28 cellular contexts compared by ENCODE assay signal in the genomic region with DNA sequence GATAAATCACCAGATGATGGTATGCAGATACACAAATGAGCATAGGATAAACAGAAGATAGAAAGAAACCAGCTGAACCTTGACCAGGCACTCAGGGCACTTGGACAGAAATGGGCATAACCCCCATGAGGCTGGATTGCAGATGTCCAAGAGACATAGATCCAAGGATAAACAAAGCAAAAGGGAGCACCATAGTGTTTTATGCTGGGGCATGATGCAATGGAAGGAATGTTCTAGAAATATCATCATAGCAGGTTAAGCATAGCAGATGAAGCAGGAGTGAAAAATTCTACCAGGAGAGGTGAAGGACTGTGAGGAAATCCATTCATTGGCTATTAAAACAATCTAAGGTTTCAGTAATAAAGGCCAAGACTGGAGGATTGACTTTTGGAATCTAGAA.
DNase-seq lines count a peak whose midpoint lies in the region; TF ChIP-seq lines count a peak whose summit lies in the region.
"Had no signal": no experiment of that assay in that cellular context is flagged by ENCODE, and none has a peak within 500 bp of the region (broad histone marks: within the 10 kb centered on the region; RNA-seq: fewer than 3 reads in every experiment).

No MANE protein-coding gene starts in this region.

- no peak overlapping the region for H2BK20ac ChIP-seq in H9 (ENCODE audit: low read depth, low read length, poor library complexity, severe bottlenecking)

- no peaks in the 10 kb centered on the region for H3K4me1 Mint-ChIP-seq in H9

- no peak overlapping the region for H4K5ac ChIP-seq in H9 (ENCODE audit: insufficient read length, low read depth, low read length)

- H3K9ac ChIP-seq in H9 (ENCODE audit: extremely low read depth, insufficient read length, low read length) = no peak overlapping the region

- no peak overlapping the region for H2AK5ac ChIP-seq in H9 (ENCODE audit: insufficient read length, low read length)

- no peak overlapping the region for H3K18ac ChIP-seq in H9 (ENCODE audit: insufficient read length, low read depth, low read length)

- H3K9me3 ChIP-seq in muscle layer of duodenum (ENCODE audit: control insufficient read depth in 1 of 2, low read length in 2 of 2) = no peaks in the 10 kb centered on the region
- no peaks in the 10 kb centered on the region for H3K9me3 ChIP-seq in H9 (ENCODE audit: control insufficient read depth, low read depth, low read length)
- H3K9me3 ChIP-seq: left lung, suprapubic skin, upper lobe of right lung had no signal

- H3K9me3 Mint-ChIP-seq in H9 = no peaks in the 10 kb centered on the region
- H3K9me3 Mint-ChIP-seq: activated CD8-positive, alpha-beta T cell treated with anti-CD3 and anti-CD28 coated beads for 36 hours; CD14-positive monocyte; IgD-negative memory B cell; naive B cell; T-helper 1 cell treated with Interleukin-12 subunit alpha and Interleukin-12 subunit beta and Interleukin-4 antibody, amounts not matched to agents 30 μg/mL and 1 μg/mL, for 36 hours had no signal

- no peak overlapping the region for H3K23ac ChIP-seq in H9 (ENCODE audit: insufficient read length, low read depth, low read length)

- no peak overlapping the region for H3K4me3 Mint-ChIP-seq in H9
- H3K4me3 Mint-ChIP-seq: activated CD4-positive, alpha-beta T cell treated with anti-CD3 and anti-CD28 coated beads for 36 hours; activated CD8-positive, alpha-beta T cell treated with anti-CD3 and anti-CD28 coated beads for 36 hours; CD14-positive monocyte; IgD-negative memory B cell; naive B cell; T-helper 1 cell treated with Interleukin-12 subunit alpha and Interleukin-12 subunit beta and Interleukin-4 antibody, amounts not matched to agents 30 μg/mL and 1 μg/mL, for 36 hours had no signal

- no peak overlapping the region for H3K4me2 ChIP-seq in H9 (ENCODE audit: insufficient read depth, insufficient read length, low read length)

- H3K14ac ChIP-seq in H9 (ENCODE audit: insufficient read depth, low read length) = no peak overlapping the region

- H2AFZ ChIP-seq in ACC112 (ENCODE audit: low read length, unreplicated experiment) (peak overlapping the region; percentile 29), H9 (ENCODE audit: low read length) (no peak overlapping the region)

- no peaks in the 10 kb centered on the region for H3K79me1 ChIP-seq in H9 (ENCODE audit: insufficient read depth, low read depth, low read length, poor library complexity, severe bottlenecking)

- H2BK15ac ChIP-seq in H9 (ENCODE audit: low read depth, low read length) = no peak overlapping the region

- no peak for TF ChIP-seq CTCF in H9 (conservative IDR thresholded peaks at IDR 0.05)

- no peaks in the 10 kb centered on the region for H3K27me3 Mint-ChIP-seq in H9 (ENCODE audit: low read depth)
- H3K27me3 Mint-ChIP-seq: activated CD4-positive, alpha-beta T cell treated with anti-CD3 and anti-CD28 coated beads for 36 hours; IgD-negative memory B cell had no signal

- no peak overlapping the region for H4K91ac ChIP-seq in H9 (ENCODE audit: insufficient read length, low read depth, low read length)

- H3K79me2 ChIP-seq in ACC112 (ENCODE audit: control insufficient read depth, insufficient read depth, low read length, unreplicated experiment) (no peaks in the 10 kb centered on the region), H9 (ENCODE audit: insufficient read depth, low read length) (no peaks in the 10 kb centered on the region)

- H3K36me3 ChIP-seq in ACC112 (ENCODE audit: insufficient read depth, low read length) = no peaks in the 10 kb centered on the region
- H3K36me3 ChIP-seq in muscle layer of duodenum (ENCODE audit: control insufficient read depth in 1 of 2, insufficient read depth in 2 of 2, low read length in 2 of 2) = no peaks in the 10 kb centered on the region
- no peaks in the 10 kb centered on the region for H3K36me3 ChIP-seq in H7 (replicated peaks; ENCODE audit: control insufficient read depth, insufficient read depth, low read length)
- H3K36me3 ChIP-seq: brain microvascular endothelial cell, left lung, suprapubic skin, upper lobe of right lung had no signal

- no peak overlapping the region for H3T11ph ChIP-seq in H9 (ENCODE audit: low read length)

- H3K27ac ChIP-seq in ACC112 (ENCODE audit: low read depth, low read length) = no peak overlapping the region
- H3K27ac ChIP-seq in epithelial cell of prostate = peak overlapping the region; percentile 60
- peak overlapping the region; percentile 6 for H3K27ac ChIP-seq in muscle layer of duodenum (ENCODE audit: low read length)
- no peak overlapping the region for H3K27ac ChIP-seq in H9 (ENCODE audit: insufficient read length, low read depth, low read length)
- H3K27ac ChIP-seq: brain microvascular endothelial cell, left lung, skin epidermis, suprapubic skin, upper lobe of right lung had no signal

- H2BK120ac ChIP-seq in H9 (ENCODE audit: low read depth, low read length, poor library complexity, severe bottlenecking) = no peak overlapping the region

- H3K4me1 ChIP-seq in ACC112 (ENCODE audit: control insufficient read depth, insufficient read depth, low read length, unreplicated experiment) (no peaks in the 10 kb centered on the region), muscle layer of duodenum (ENCODE audit: control insufficient read depth in 1 of 2, insufficient read depth in 2 of 2, low read length in 2 of 2) (peaks cover 0 to 11% of the 10 kb centered on the region in 2 donors), H9 (ENCODE audit: insufficient read depth, low read length) (no peaks in the 10 kb centered on the region)
- H3K4me1 ChIP-seq: left lung, suprapubic skin, upper lobe of right lung had no signal

- H4K20me1 ChIP-seq in H9 (ENCODE audit: control insufficient read depth, insufficient read depth, insufficient read length) = no peaks in the 10 kb centered on the region

- H2BK12ac ChIP-seq in H9 (ENCODE audit: insufficient read length, low read depth, low read length) = no peak overlapping the region

- H3K56ac ChIP-seq in H9 (ENCODE audit: insufficient read length, low read depth, low read length) = no peak overlapping the region

- H3K36me3 Mint-ChIP-seq in H9 (ENCODE audit: insufficient read depth in 1 of 3, low read depth in 3 of 3) = no peaks in the 10 kb centered on the region
- H3K36me3 Mint-ChIP-seq: CD14-positive monocyte, IgD-negative memory B cell, naive B cell had no signal

- peak; percentile 28 for DNase-seq in NCI-H460 (ENCODE audit: extremely low read depth, low read depth)
- no peak for DNase-seq in epithelial cell of prostate (ENCODE audit: low read depth, low spot score)
- no peak for DNase-seq in HuH-7.5 (ENCODE audit: low spot score)
- no peak for DNase-seq in activated CD8-positive, alpha-beta memory T cell treated with anti-CD3 and anti-CD28 coated beads for 24 hours
- DNase-seq in H9 = no peak
- no peak for DNase-seq in H7
- DNase-seq: 8988T; activated CD4-positive, alpha-beta T cell treated with anti-CD3 and anti-CD28 coated beads for 36 hours; activated CD8-positive, alpha-beta T cell treated with anti-CD3 and anti-CD28 coated beads for 36 hours; activated naive CD4-positive, alpha-beta T cell treated with anti-CD3 and anti-CD28 coated beads, Interleukin-2, amount 50 U/mL, for 16 hours; glutamatergic neuron; left lung; mesendoderm; naive B cell; NCI-H1105; NCI-H187; NCI-H524; Right ventricle myocardium superior; stimulated activated naive CD4-positive, alpha-beta T cell; upper lobe of right lung had no signal

- H4K8ac ChIP-seq in H9 (replicated peaks; ENCODE audit: insufficient read length, low read depth, low read length) = no peak overlapping the region

- H3K27ac Mint-ChIP-seq in H9 = no peak overlapping the region; a peak in 1 of 7 replicates
- H3K27ac Mint-ChIP-seq: activated CD4-positive, alpha-beta T cell treated with anti-CD3 and anti-CD28 coated beads for 36 hours; activated CD8-positive, alpha-beta T cell treated with anti-CD3 and anti-CD28 coated beads for 36 hours; T-helper 1 cell treated with Interleukin-12 subunit alpha and Interleukin-12 subunit beta and Interleukin-4 antibody, amounts not matched to agents 30 μg/mL and 1 μg/mL, for 36 hours had no signal

- no peaks in the 10 kb centered on the region for H3K23me2 ChIP-seq in H9 (ENCODE audit: insufficient read length, low read depth, low read length, poor library complexity, severe bottlenecking)

- no peaks in the 10 kb centered on the region for H3K27me3 ChIP-seq in ACC112 (ENCODE audit: insufficient read depth, low read length)
- no peaks in the 10 kb centered on the region for H3K27me3 ChIP-seq in muscle layer of duodenum (ENCODE audit: low read depth, low read length)
- no peaks in the 10 kb centered on the region for H3K27me3 ChIP-seq in H9 (ENCODE audit: insufficient read depth, low read length)
- no peaks in the 10 kb centered on the region for H3K27me3 ChIP-seq in H7 (ENCODE audit: control insufficient read depth, insufficient read depth, low read length)
- H3K27me3 ChIP-seq: brain microvascular endothelial cell, left lung, suprapubic skin, upper lobe of right lung had no signal

- no peak overlapping the region for H3K4me3 ChIP-seq in ACC112 (ENCODE audit: low read depth, low read length)
- no peak overlapping the region for H3K4me3 ChIP-seq in muscle layer of duodenum (ENCODE audit: low read depth in 1 of 2, low read length in 2 of 2)
- no peak overlapping the region for H3K4me3 ChIP-seq in H7 (ENCODE audit: insufficient read depth, low read depth, low read length)
- H3K4me3 ChIP-seq: left lung, skin epidermis, suprapubic skin, upper lobe of right lung had no signal

- no peak overlapping the region for H3K4ac ChIP-seq in H9 (ENCODE audit: low read depth, low read length)

- no peak overlapping the region for H2BK5ac ChIP-seq in H9 (ENCODE audit: insufficient read length, low read length)

Comparison
In these comparisons a context has a peak if more than half of its experiments do, and no peak if none do; other contexts are left out.
1. H3K27ac ChIP-seq: peak in epithelial cell of prostate (single experiment) and muscle layer of duodenum (single experiment); none in ACC112 (single experiment) and H9 (single experiment).